ENCODE assay signal across 13 cellular contexts in the genomic region with DNA sequence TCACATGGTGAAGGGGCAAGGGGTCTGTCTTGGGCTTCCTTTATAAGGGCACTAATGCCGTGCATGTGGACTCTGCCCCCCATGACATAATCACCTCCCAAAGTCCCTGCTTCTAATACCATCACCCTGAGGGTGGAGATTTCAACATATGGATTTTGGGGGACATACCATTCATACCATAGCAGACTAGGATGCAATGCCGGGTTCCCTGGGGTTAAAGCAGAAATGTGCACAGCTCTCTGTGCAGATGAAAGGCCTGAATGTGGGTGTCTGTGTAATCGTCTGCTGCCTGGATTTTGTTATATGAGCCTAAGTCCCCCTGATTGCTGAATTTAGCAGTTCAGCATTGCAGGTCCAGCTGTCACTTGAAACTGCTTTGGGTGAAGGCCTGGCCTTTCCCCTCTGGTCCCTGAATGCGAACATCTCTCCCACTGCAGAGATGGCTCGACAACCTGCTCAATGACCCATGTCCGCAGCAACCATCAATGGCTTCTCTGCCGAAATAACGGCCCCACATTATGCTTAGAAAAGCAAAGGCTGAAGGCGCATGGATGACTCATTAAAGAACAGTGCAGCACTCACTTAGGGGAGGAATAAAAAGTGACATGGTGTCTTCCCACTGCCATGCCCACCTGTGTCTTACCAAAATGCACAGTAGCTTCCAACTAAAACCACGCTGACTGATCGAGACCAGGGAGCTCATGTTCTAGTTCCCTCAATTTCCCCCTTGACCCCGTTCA.
DNase-seq lines count a peak whose midpoint lies in the region; TF ChIP-seq lines count a peak whose summit lies in the region.
"Had no signal": no experiment of that assay in that cellular context is flagged by ENCODE, and none has a peak within 500 bp of the region (broad histone marks: within the 10 kb centered on the region; RNA-seq: fewer than 3 reads in every experiment).

No MANE protein-coding gene starts in this region.

- H3K9me3 ChIP-seq in WERI-Rb-1 (ENCODE audit: severe bottlenecking) = peaks cover 5% of the 10 kb centered on the region
- H3K9me3 ChIP-seq: upper lobe of left lung had no signal

- H3K36me3 ChIP-seq in WERI-Rb-1 = no peaks in the 10 kb centered on the region
- H3K36me3 ChIP-seq: upper lobe of left lung had no signal

- no peak for TF ChIP-seq CTCF in WERI-Rb-1 (IDR thresholded peaks at IDR 0.05; ENCODE audit: low read depth, low read length)
- TF ChIP-seq CTCF in GM10248 (IDR thresholded peaks at IDR 0.05; ENCODE audit: control extremely low read depth, extremely low read depth, low read depth, missing control alignments) = no peak

- no peaks in the 10 kb centered on the region for H3K27me3 ChIP-seq in WERI-Rb-1 (ENCODE audit: insufficient read depth, low read depth, severe bottlenecking)
- H3K27me3 ChIP-seq: upper lobe of left lung had no signal

- H3K4me3 ChIP-seq in WERI-Rb-1 (ENCODE audit: low read depth, low read length) = no peak overlapping the region
- H3K4me3 ChIP-seq: upper lobe of left lung had no signal

- DNase-seq in NCI-H82 (lab: John Stamatoyannopoulos, UW) = peak; percentile 65
- no peak for DNase-seq in NCI-H82 treated with DMSO at 0.1 percent for 48 hours (lab: John Stamatoyannopoulos, UW; ENCODE audit: unreplicated experiment)
- peak; percentile 57 for DNase-seq in WERI-Rb-1
- peak; percentile 28 for DNase-seq in fibroblast of peridontal ligament (ENCODE audit: extremely low read depth)
- DNase-seq in stimulated activated CD8-positive, alpha-beta memory T cell treated with anti-CD3 and anti-CD28 coated beads, Interleukin-4, amount 100 ng/mL, for 48 hours = peak; percentile 8
- DNase-seq in LoVo (ENCODE audit: low spot score) = no peak
- no peak for DNase-seq in effector CD4-positive, alpha-beta T cell
- no peak for DNase-seq in GM10248 (ENCODE audit: extremely low spot score)
- DNase-seq: DND-41, NCI-H1092, NCI-H510A, Right ventricle myocardium superior, upper lobe of left lung had no signal

- CTCF ChIA-PET in GM10248 (lab: Yijun Ruan, JAX) = interaction anchor here (1.4 kb wide), 1 partner anchor 93 kb away, joined by 4 read pairs; no protein-coding TSS in a partner anchor

- POLR2A ChIA-PET in GM10248 (lab: Yijun Ruan, JAX) = no interaction called here

- H3K27ac ChIP-seq in WERI-Rb-1 = peak overlapping the region; percentile 47
- H3K27ac ChIP-seq: upper lobe of left lung had no signal

Comparison
In these comparisons a context has a peak if more than half of its experiments do, and no peak if none do; other contexts are left out.
1. DNase-seq: peak in NCI-H82 (single experiment), WERI-Rb-1 (single experiment), fibroblast of peridontal ligament (single experiment) and stimulated activated CD8-positive, alpha-beta memory T cell treated with anti-CD3 and anti-CD28 coated beads, Interleukin-4, amount 100 ng/mL, for 48 hours (single experiment); none in NCI-H82 treated with DMSO at 0.1 percent for 48 hours (single experiment), LoVo (single experiment), effector CD4-positive, alpha-beta T cell (single experiment) and GM10248 (single experiment).